9 cellular contexts compared by ENCODE assay signal in genomic region chr10:32954545-32955298, GRCh38. TPM values are rescaled to one million over a fixed set of nuclear protein-coding genes. Genes with fewer than 3 reads are reported as not detected.
A peak's percentile ranks its signal among the peaks of the same experiment; 100 is the strongest.
DNase-seq lines count a peak whose midpoint lies in the region; ATAC-seq and TF ChIP-seq lines count a peak whose summit lies in the region.
"Had no signal": no experiment of that assay in that cellular context is flagged by ENCODE, and none has a peak within 500 bp of the region (broad histone marks: within the 10 kb centered on the region; RNA-seq: fewer than 3 reads in every experiment).

No MANE protein-coding gene starts in this region.

- H3K27ac ChIP-seq in heart left ventricle (peak overlapping the region; percentile 9 to 100 (median 99)), brain microvascular endothelial cell (peak overlapping the region; percentile 98), mesendoderm (ENCODE audit: low read depth, low read length) (no peak overlapping the region), uterus (peak overlapping the region; percentile 93 to 96)

- intact Hi-C loops in heart left ventricle (cut with DNase I) (loop anchor here in 6 of 10 donors (5.0 to 10.0 kb wide), 2 partner anchors 50 to 53 kb away; no protein-coding TSS in a partner anchor), Right ventricle myocardium superior (cut with DNase I) (loop anchor here (10.0 kb wide), 1 partner anchor 50 kb away; no protein-coding TSS in a partner anchor), uterus (cut with DNase I; ENCODE audit: low total_unique reads) (no loop called here)

- peak overlapping the region; percentile 74 for H3K56ac ChIP-seq in mesendoderm (ENCODE audit: low read length)

- DNase-seq in heart left ventricle = no peak
- DNase-seq in Right ventricle myocardium superior = no peak
- DNase-seq in brain microvascular endothelial cell = no peak
- no peak for DNase-seq in mesendoderm
- DNase-seq in uterus = no peak
- no peak for DNase-seq in stimulated activated CD4-positive, alpha-beta T cell treated with anti-CD3 and anti-CD28 coated beads, Interleukin-4, amount 100 ng/mL, for 24 hours
- DNase-seq: GDM1 had no signal

- no peak overlapping the region for H4K5ac ChIP-seq in mesendoderm (ENCODE audit: low read length)

- no peak overlapping the region for H2AK5ac ChIP-seq in mesendoderm (ENCODE audit: low read length)

- TF ChIP-seq POLR2A in heart left ventricle (IDR thresholded peaks at IDR 0.05) (no peak), uterus (IDR thresholded peaks at IDR 0.05) (no peak), GM18505 (IDR thresholded peaks at IDR 0.05; ENCODE audit: borderline replicate concordance, extremely low read depth, insufficient read depth, insufficient read length) (no peak)

- no peak for ATAC-seq in heart left ventricle
- ATAC-seq in Right ventricle myocardium superior (ENCODE audit: poor library complexity) = no peak
- no peak for ATAC-seq in GM18505 (IDR thresholded peaks at IDR 0.05; ENCODE audit: unreplicated experiment)
- no peak for ATAC-seq in HG02840 (IDR thresholded peaks at IDR 0.05; ENCODE audit: low FRiP score, unreplicated experiment)

- peak overlapping the region in 11 of 12 donors; percentile 4 to 100 (median 92) for H3K4me3 ChIP-seq in heart left ventricle
- peak overlapping the region; percentile 84 for H3K4me3 ChIP-seq in brain microvascular endothelial cell (ENCODE audit: low read depth, low read length)
- H3K4me3 ChIP-seq in mesendoderm (ENCODE audit: low read length) = no peak overlapping the region
- peak overlapping the region; percentile 5 to 77 for H3K4me3 ChIP-seq in uterus

- peaks cover 71% of the 10 kb centered on the region for H3K79me2 ChIP-seq in mesendoderm (ENCODE audit: control insufficient read depth, insufficient read depth, low read length)

- no peak overlapping the region for H3K4ac ChIP-seq in mesendoderm (ENCODE audit: low read depth, low read length)

- no peaks in the 10 kb centered on the region for H3K79me1 ChIP-seq in mesendoderm (ENCODE audit: low read length)

- no peak for TF ChIP-seq CTCF in heart left ventricle (IDR thresholded peaks at IDR 0.05)
- no peak for TF ChIP-seq CTCF in brain microvascular endothelial cell (IDR thresholded peaks at IDR 0.05; ENCODE audit: low read depth, low read length, missing control alignments)
- TF ChIP-seq CTCF in uterus (IDR thresholded peaks at IDR 0.05) = no peak

- 21 to 23% (median 23%) methylated on average over 8 of the region's 8 CpGs for WGBS in heart left ventricle, 4 donors
- no CpG with 5 or more reads among the region's 8 CpGs for WGBS in mesendoderm (ENCODE audit: extremely low coverage, insufficient coverage, low lambda C conversion rate)

- in situ Hi-C loops in brain microvascular endothelial cell (cut with HindIII; ENCODE audit: low pct_ligation_motif_present, low sequenced_read_pairs) = no loop called here

- H3K9ac ChIP-seq in mesendoderm (ENCODE audit: low read length) = peak overlapping the region; percentile 65

- no peak overlapping the region for H3K18ac ChIP-seq in mesendoderm (ENCODE audit: low read length)

- H3K27me3 ChIP-seq in heart left ventricle (no peaks in the 10 kb centered on the region), brain microvascular endothelial cell (replicated peaks) (no peaks in the 10 kb centered on the region), mesendoderm (ENCODE audit: insufficient read depth, low read length, poor library complexity) (no peaks in the 10 kb centered on the region), uterus (no peaks in the 10 kb centered on the region)

- H3K36me3 ChIP-seq in heart left ventricle = peaks cover 0 to 5% (median 0%) of the 10 kb centered on the region in 9 donors
- H3K36me3 ChIP-seq in brain microvascular endothelial cell (replicated peaks) = peaks cover 12% of the 10 kb centered on the region
- no peaks in the 10 kb centered on the region for H3K36me3 ChIP-seq in mesendoderm (ENCODE audit: control insufficient read depth, insufficient read depth, low read length)
- H3K36me3 ChIP-seq in uterus = no peaks in the 10 kb centered on the region

- no peak overlapping the region for H2BK5ac ChIP-seq in mesendoderm (ENCODE audit: low read length)

- no peak overlapping the region for H4K8ac ChIP-seq in mesendoderm (ENCODE audit: low read depth, low read length)

- no peaks in the 10 kb centered on the region for H3K9me3 ChIP-seq in heart left ventricle
- no peaks in the 10 kb centered on the region for H3K9me3 ChIP-seq in uterus

- H3K23ac ChIP-seq in mesendoderm (ENCODE audit: low read length) = no peak overlapping the region

- no peak overlapping the region for H2BK120ac ChIP-seq in mesendoderm (ENCODE audit: low read depth, low read length)

- peak overlapping the region; percentile 53 for H3K4me2 ChIP-seq in mesendoderm (ENCODE audit: low read length)

- no peak overlapping the region for H2BK15ac ChIP-seq in mesendoderm (replicated peaks; ENCODE audit: low read depth)

- H3K4me1 ChIP-seq in heart left ventricle (peaks cover 5 to 82% (median 65%) of the 10 kb centered on the region in 12 donors), mesendoderm (ENCODE audit: control insufficient read depth, low read depth, low read length) (peaks cover 18% of the 10 kb centered on the region), uterus (peaks cover 0 to 14% of the 10 kb centered on the region in 2 donors)

RNA-seq across cellular contexts. Expression of gene ITGB1, which starts 3.3 kb away (rescaled TPM):
- total RNA-seq in heart left ventricle (1,000 to 10,000 TPM in 1 of 9 donors, 100 to 1,000 TPM in 8; 542 to 1,594 (median 701) TPM), Right ventricle myocardium superior (458 TPM), uterus (1,000 to 10,000 TPM in 1 of 4 donors, 100 to 1,000 TPM in 3; 484 to 1,046 (median 601) TPM)
- polyA plus RNA-seq in heart left ventricle = 1,000 to 10,000 TPM in 1 of 2 donors, 100 to 1,000 TPM in 1; 150 to 1,693 TPM
- polyA plus RNA-seq in mesendoderm (2013, experiment 1 of 2) = 237 TPM
- 240 TPM for polyA plus RNA-seq in mesendoderm (2013, experiment 2 of 2)
